18 cellular contexts compared by ENCODE assay signal in the genomic region with DNA sequence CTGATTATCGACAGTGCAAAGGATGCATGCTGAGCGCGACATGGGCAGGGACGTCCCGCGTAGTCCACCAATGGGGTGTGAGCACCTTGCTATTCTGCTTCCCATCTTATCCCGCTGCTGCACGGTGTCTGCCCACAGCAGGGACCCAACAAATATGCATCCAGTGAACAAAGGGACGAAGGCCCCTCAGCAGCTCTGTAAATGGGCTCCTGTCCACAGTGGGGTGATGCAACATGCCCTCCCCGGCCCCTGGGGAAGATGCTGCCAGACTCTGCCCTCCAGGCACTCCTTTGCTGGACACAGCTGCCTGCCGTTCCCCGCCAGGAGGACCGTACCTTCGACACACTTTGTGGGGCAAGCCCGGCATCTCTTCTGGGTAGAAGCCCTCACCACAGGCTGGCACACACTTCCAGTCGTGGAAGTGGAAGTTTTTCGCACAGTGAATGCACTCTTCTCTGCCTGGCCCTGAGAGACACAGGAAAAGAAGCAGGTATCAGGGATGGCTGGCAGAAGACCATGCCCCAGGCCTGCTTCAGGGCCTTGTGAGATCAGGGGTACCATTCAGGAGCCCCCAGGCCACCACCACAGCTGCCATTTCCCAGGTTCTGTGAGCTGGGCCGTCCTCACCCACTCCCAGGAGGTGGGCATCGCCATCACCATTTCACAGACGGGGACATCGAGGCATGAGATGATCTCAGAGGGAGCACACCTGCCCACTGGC. TPM values are rescaled to one million over a fixed set of nuclear protein-coding genes. Genes with fewer than 3 reads are reported as not detected.
DNase-seq lines count a peak whose midpoint lies in the region; ATAC-seq, FAIRE-seq and TF ChIP-seq lines count a peak whose summit lies in the region.
"Had no signal": no experiment of that assay in that cellular context is flagged by ENCODE, and none has a peak within 500 bp of the region (broad histone marks: within the 10 kb centered on the region; RNA-seq: fewer than 3 reads in every experiment).

No MANE protein-coding gene starts in this region.

- H3K56ac ChIP-seq in H1 (replicated peaks; ENCODE audit: insufficient read length, low read depth, low read length) = no peak overlapping the region

- H4K20me1 ChIP-seq in H1 (replicated peaks in 1 of 2; ENCODE audit: control insufficient read depth in 1 of 2, insufficient read depth in 2 of 2, low read length in 2 of 2) (no peaks in the 10 kb centered on the region), osteoblast (ENCODE audit: insufficient read depth, low read length) (no peaks in the 10 kb centered on the region)

- H3K79me2 ChIP-seq in H1 (ENCODE audit: control insufficient read depth in 1 of 2, insufficient read depth in 2 of 2, low read length in 2 of 2) (no peaks in the 10 kb centered on the region), osteoblast (ENCODE audit: insufficient read depth, low read length) (no peaks in the 10 kb centered on the region)

- H3K23me2 ChIP-seq in H1 (ENCODE audit: low read depth, low read length) = no peaks in the 10 kb centered on the region

- TF ChIP-seq POLR2A in H1 (IDR thresholded peaks at IDR 0.05; ENCODE audit: control extremely low read depth in 1 of 2, low read depth in 2 of 2, low read length in 2 of 2) (no peak), gastrocnemius medialis (IDR thresholded peaks at IDR 0.05) (no peak)

- peak; percentile 60 for DNase-seq in natural killer cell treated with Interleukin-12 subunit alpha and Interleukin-12 subunit beta and Interleukin-15 and Interleukin-18, amount 100 ng/mL, for 72 hours (ENCODE audit: low spot score)
- DNase-seq in natural killer cell (no peak), H1 (ENCODE audit: low read depth in 1 of 2, low spot score in 2 of 2) (no peak), osteoblast (ENCODE audit: insufficient read length, low spot score, missing footprints) (peak; percentile 69), NCI-H1436 (lab: John Stamatoyannopoulos, UW) (no peak), endothelial cell (ENCODE audit: low spot score) (no peak), gastrocnemius medialis (no peak)
- DNase-seq: EL, NCI-H1105 treated with DMSO at 0.1 percent for 48 hours, NCI-H1930, NCI-H2171, NCI-H446, PC-9 had no signal

- no peaks in the 10 kb centered on the region for H3K36me3 Mint-ChIP-seq in natural killer cell treated with Interleukin-12 subunit alpha and Interleukin-12 subunit beta and Interleukin-15 and Interleukin-18, amount 100 ng/mL, for 72 hours
- no peaks in the 10 kb centered on the region for H3K36me3 Mint-ChIP-seq in natural killer cell
- no peaks in the 10 kb centered on the region for H3K36me3 Mint-ChIP-seq in endothelial cell (ENCODE audit: low read depth, unreplicated experiment)
- H3K36me3 Mint-ChIP-seq: IgD-negative memory B cell had no signal

- intact Hi-C loops in natural killer cell (cut with micrococcal nuclease) (no loop called here), gastrocnemius medialis (cut with DNase I; ENCODE audit: low total_unique reads) (no loop called here)

- no peak overlapping the region for H2AK5ac ChIP-seq in H1 (ENCODE audit: low read depth, low read length)

- H3K4me2 ChIP-seq in H1 (ENCODE audit: insufficient read depth in 1 of 2, low read depth in 2 of 2, low read length in 2 of 2) (no peak overlapping the region), osteoblast (ENCODE audit: insufficient read depth, low read length) (no peak overlapping the region)
- H3K4me2 ChIP-seq: PC-9 had no signal

- no peak for TF ChIP-seq RAD21 in H1 (IDR thresholded peaks at IDR 0.05 in 1 of 2, conservative IDR thresholded peaks at IDR 0.05 in 1 of 2; ENCODE audit: low read depth in 2 of 2, low read length in 2 of 2)

- no peak overlapping the region for H2BK120ac ChIP-seq in H1 (replicated peaks; ENCODE audit: low read depth, low read length)

- no peaks in the 10 kb centered on the region for H3K9me3 ChIP-seq in H1 (ENCODE audit: insufficient read depth in 2 of 2, low read depth in 1 of 2, low read length in 1 of 2)
- no peaks in the 10 kb centered on the region for H3K9me3 ChIP-seq in osteoblast (ENCODE audit: low read depth, low read length)
- no peaks in the 10 kb centered on the region for H3K9me3 ChIP-seq in gastrocnemius medialis
- H3K9me3 ChIP-seq: HAP-1, SJSA1 had no signal

- no peak overlapping the region for H2BK12ac ChIP-seq in H1 (ENCODE audit: low read depth, low read length)

- H2AFZ ChIP-seq in H1 (ENCODE audit: low read length) (no peak overlapping the region), osteoblast (ENCODE audit: low read length) (no peak overlapping the region)
- H2AFZ ChIP-seq: PC-9 had no signal

- H3K4me3 ChIP-seq in H1 (ENCODE audit: extremely low read depth in 1 of 4, insufficient read depth in 2 of 4, low read depth in 3 of 4, low read length in 4 of 4) = no peak overlapping the region
- H3K4me3 ChIP-seq in osteoblast (ENCODE audit: insufficient read depth, low read length) = no peak overlapping the region
- no peak overlapping the region for H3K4me3 ChIP-seq in gastrocnemius medialis
- H3K4me3 ChIP-seq: HAP-1, PC-9, SJSA1 had no signal

- H4K8ac ChIP-seq in H1 (ENCODE audit: extremely low read depth, insufficient read depth, low read length) = peak overlapping the region; percentile 1

- peaks cover 0 to 4% of the 10 kb centered on the region in 2 donors for H3K4me1 Mint-ChIP-seq in natural killer cell treated with Interleukin-12 subunit alpha and Interleukin-12 subunit beta and Interleukin-15 and Interleukin-18, amount 100 ng/mL, for 72 hours (ENCODE audit: low read depth in 2 of 2)
- H3K4me1 Mint-ChIP-seq in natural killer cell (no peaks in the 10 kb centered on the region), endothelial cell (ENCODE audit: unreplicated experiment) (no peaks in the 10 kb centered on the region)

- 0 out of 7 replicates have a peak overlapping the region, but pooled peaks of 1 of the 4 experiments have one; percentile 8 for H3K9ac ChIP-seq in H1 (replicated peaks in 1 of 4; ENCODE audit: extremely low read depth in 1 of 4, low read depth in 3 of 4, low read length in 3 of 4)

- no peak for TF ChIP-seq CTCF in natural killer cell (IDR thresholded peaks at IDR 0.05)
- no peak for TF ChIP-seq CTCF in H1 (IDR thresholded peaks at IDR 0.05; ENCODE audit: control extremely low read depth in 1 of 3, insufficient read depth in 1 of 3, low read depth in 1 of 3, low read length in 3 of 3)
- no peak for TF ChIP-seq CTCF in osteoblast (IDR thresholded peaks at IDR 0.05; ENCODE audit: extremely low read depth, low read depth, low read length)
- TF ChIP-seq CTCF in endothelial cell (IDR thresholded peaks at IDR 0.05; ENCODE audit: unreplicated experiment) = no peak
- no peak for TF ChIP-seq CTCF in gastrocnemius medialis (IDR thresholded peaks at IDR 0.05 in 4 of 5, conservative IDR thresholded peaks at IDR 0.05 in 1 of 5)

- no peak overlapping the region for H3K4me3 Mint-ChIP-seq in natural killer cell treated with Interleukin-12 subunit alpha and Interleukin-12 subunit beta and Interleukin-15 and Interleukin-18, amount 100 ng/mL, for 72 hours
- no peak overlapping the region for H3K4me3 Mint-ChIP-seq in natural killer cell
- no peak overlapping the region for H3K4me3 Mint-ChIP-seq in endothelial cell (ENCODE audit: unreplicated experiment)
- H3K4me3 Mint-ChIP-seq: IgD-negative memory B cell had no signal

- H3K18ac ChIP-seq in H1 (ENCODE audit: extremely low read depth, low read length) = no peak overlapping the region

- no peaks in the 10 kb centered on the region for H3K27me3 Mint-ChIP-seq in natural killer cell treated with Interleukin-12 subunit alpha and Interleukin-12 subunit beta and Interleukin-15 and Interleukin-18, amount 100 ng/mL, for 72 hours
- H3K27me3 Mint-ChIP-seq in natural killer cell (ENCODE audit: low read depth in 2 of 2) (peaks cover 0 to 4% of the 10 kb centered on the region in 2 donors), endothelial cell (ENCODE audit: unreplicated experiment) (peaks cover 11% of the 10 kb centered on the region)

- in situ Hi-C loops in gastrocnemius medialis (cut with MboI; ENCODE audit: low sequenced_read_pairs in 4 of 4) = no loop called here

- H3K27me3 ChIP-seq in H1 (replicated peaks in 1 of 4; ENCODE audit: control insufficient read depth in 3 of 4, extremely low read depth in 1 of 4, insufficient read depth in 3 of 4, low read length in 3 of 4) = no peaks in the 10 kb centered on the region
- no peaks in the 10 kb centered on the region for H3K27me3 ChIP-seq in osteoblast (ENCODE audit: insufficient read depth, low read length)
- H3K27me3 ChIP-seq in gastrocnemius medialis = no peaks in the 10 kb centered on the region
- H3K27me3 ChIP-seq: SJSA1 had no signal

- H3K23ac ChIP-seq in H1 (ENCODE audit: insufficient read length) = no peak overlapping the region

- POLR2A ChIA-PET in H1 (lab: Charles Lee; ENCODE audit: partially characterized antibody) = no interaction called here

- no peak overlapping the region for H2BK20ac ChIP-seq in H1 (ENCODE audit: low read length)

- no peak for TF ChIP-seq EP300 in H1 (IDR thresholded peaks at IDR 0.05; ENCODE audit: borderline replicate concordance in 1 of 2, low read depth in 2 of 2, low read length in 2 of 2)

- H3K79me1 ChIP-seq in H1 (ENCODE audit: low read depth, low read length) = no peaks in the 10 kb centered on the region

- no peak for FAIRE-seq in H1 (lab: Jason Lieb, UNC)
- FAIRE-seq: GM19239 had no signal

- no peak overlapping the region for H2BK15ac ChIP-seq in H1 (ENCODE audit: low read length)

- H3K4me1 ChIP-seq in H1 (replicated peaks in 1 of 4; ENCODE audit: control insufficient read depth in 3 of 4, insufficient read depth in 4 of 4, low read length in 3 of 4) (peaks cover 0 to 5% (median 0%) of the 10 kb centered on the region in 4 experiments; a peak in 1 of 7 replicates), osteoblast (ENCODE audit: insufficient read depth, low read length) (no peaks in the 10 kb centered on the region), gastrocnemius medialis (no peaks in the 10 kb centered on the region)
- H3K4me1 ChIP-seq: HAP-1, SJSA1 had no signal

- H4K5ac ChIP-seq in H1 (ENCODE audit: insufficient read length, low read depth, low read length) = no peak overlapping the region

- no peak for ATAC-seq in natural killer cell treated with Interleukin-12 subunit alpha and Interleukin-12 subunit beta and Interleukin-15 and Interleukin-18, amount 100 ng/mL, for 72 hours
- ATAC-seq in natural killer cell (no peak), gastrocnemius medialis (no peak)

- H3K9me3 Mint-ChIP-seq in natural killer cell treated with Interleukin-12 subunit alpha and Interleukin-12 subunit beta and Interleukin-15 and Interleukin-18, amount 100 ng/mL, for 72 hours = no peaks in the 10 kb centered on the region
- no peaks in the 10 kb centered on the region for H3K9me3 Mint-ChIP-seq in natural killer cell
- no peaks in the 10 kb centered on the region for H3K9me3 Mint-ChIP-seq in endothelial cell (ENCODE audit: unreplicated experiment)
- H3K9me3 Mint-ChIP-seq: IgD-negative memory B cell had no signal

- no peak overlapping the region for H4K91ac ChIP-seq in H1 (replicated peaks; ENCODE audit: insufficient read length, low read length)

- CTCF ChIA-PET in H1 (lab: Charles Lee; ENCODE audit: partially characterized antibody) = interaction anchor here (0.7 to 1.6 kb wide), 6 partner anchors 8 to 327 kb away, joined by 3 to 10 read pairs (median 4); no protein-coding TSS in a partner anchor

- 91% methylated on average over 21 of the region's 21 CpGs; no CpG with 5 or more reads in 1 of the 2 experiments for WGBS in H1 (ENCODE audit: extremely low coverage in 1 of 2, insufficient coverage in 1 of 2, insufficient read length in 1 of 2, insufficient replicate concordance in 2 of 2, low coverage in 1 of 2, low lambda C conversion rate in 2 of 2, missing lambda C conversion rate in 1 of 2), 2 experiments

- no peak overlapping the region for H3K14ac ChIP-seq in H1 (ENCODE audit: insufficient read length)

- no peak overlapping the region for H2BK5ac ChIP-seq in H1 (ENCODE audit: low read depth, low read length)

- H3K27ac ChIP-seq in H1 (ENCODE audit: low read depth, low read length) (no peak overlapping the region), osteoblast (ENCODE audit: low read depth, low read length) (no peak overlapping the region), gastrocnemius medialis (no peak overlapping the region)
- H3K27ac ChIP-seq: C4-2B, PC-9, SJSA1 had no signal

- H3K27ac Mint-ChIP-seq in natural killer cell treated with Interleukin-12 subunit alpha and Interleukin-12 subunit beta and Interleukin-15 and Interleukin-18, amount 100 ng/mL, for 72 hours = no peak overlapping the region
- H3K27ac Mint-ChIP-seq in natural killer cell = no peak overlapping the region
- H3K27ac Mint-ChIP-seq in endothelial cell (ENCODE audit: unreplicated experiment) = no peak overlapping the region
- H3K27ac Mint-ChIP-seq: IgD-negative memory B cell had no signal

- H3K36me3 ChIP-seq in H1 (ENCODE audit: control insufficient read depth in 2 of 4, insufficient read depth in 4 of 4, low read length in 3 of 4) = no peaks in the 10 kb centered on the region
- H3K36me3 ChIP-seq in osteoblast (ENCODE audit: insufficient read depth, low read length) = no peaks in the 10 kb centered on the region
- H3K36me3 ChIP-seq in gastrocnemius medialis = peaks cover 0 to 25% of the 10 kb centered on the region in 2 donors
- H3K36me3 ChIP-seq: HAP-1, SJSA1 had no signal

- no peak overlapping the region for H3K4ac ChIP-seq in H1 (replicated peaks; ENCODE audit: insufficient read length, low read depth, low read length)

RNA-seq across cellular contexts. Expression of gene SNRPA1, which starts 18.2 kb away (rescaled TPM):
- total RNA-seq in natural killer cell treated with Interleukin-12 subunit alpha and Interleukin-12 subunit beta and Interleukin-15 and Interleukin-18, amount 100 ng/mL, for 72 hours = 100 to 1,000 TPM; 114 to 161 TPM
- total RNA-seq in natural killer cell (100 to 1,000 TPM; 146 to 174 (median 167) TPM), osteoblast (7.1 and 9.8 TPM in 2 replicates), endothelial cell (ENCODE audit: unreplicated experiment) (62.2 TPM), gastrocnemius medialis (10 to 100 TPM; 19.6 to 59.1 (median 26.2) TPM)
- 214 and 221 TPM in 2 replicates for total RNA-seq in H1 (2021; fragmentation: NEBNext Ultra II Directional; extraction: Animal tissue kit (Norgen Biotek cat#: 25700))
- 140 and 143 TPM in 2 replicates for polyA plus RNA-seq in H1 (2011; rRNA removed)
- polyA plus RNA-seq in H1 (2011; cell fraction: cytosol; rRNA removed) = 226 TPM
- polyA plus RNA-seq in H1 (2011; cell fraction: nucleus; rRNA removed) = 37.4 TPM
- polyA plus RNA-seq in H1 (2012, experiment 1 of 2) = 168 to 211 TPM (median 174 TPM) in 4 replicates
- polyA plus RNA-seq in H1 (2012, experiment 2 of 2) = 66.1 TPM
- polyA plus RNA-seq in H1 (2013, experiment 1 of 2) = 160 TPM
- polyA plus RNA-seq in H1 (2013, experiment 2 of 2) = 163 TPM
- polyA minus RNA-seq in H1 (2011; rRNA and poly(A)+ RNA removed) = 46.8 and 53.6 TPM in 2 replicates
- 59.4 TPM for polyA minus RNA-seq in H1 (2011; cell fraction: cytosol; rRNA and poly(A)+ RNA removed)
- 34.4 TPM for polyA minus RNA-seq in H1 (2011; cell fraction: nucleus; rRNA and poly(A)+ RNA removed)

RNA-seq across cellular contexts. Expression of gene SELENOS, which starts 35.9 kb away (rescaled TPM):
- 100 to 1,000 TPM in 1 of 2 donors, 10 to 100 TPM in 1; 68.3 to 113 TPM for total RNA-seq in natural killer cell treated with Interleukin-12 subunit alpha and Interleukin-12 subunit beta and Interleukin-15 and Interleukin-18, amount 100 ng/mL, for 72 hours
- total RNA-seq in natural killer cell = 10 to 100 TPM; 33.6 to 44.2 (median 38.4) TPM
- total RNA-seq in H1 (2021; fragmentation: NEBNext Ultra II Directional; extraction: Animal tissue kit (Norgen Biotek cat#: 25700)) = 45.2 and 46.0 TPM in 2 replicates
- 31.0 and 45.1 TPM in 2 replicates for polyA plus RNA-seq in H1 (2011; rRNA removed)
- 51.7 TPM for polyA plus RNA-seq in H1 (2011; cell fraction: cytosol; rRNA removed)
- 16.3 TPM for polyA plus RNA-seq in H1 (2011; cell fraction: nucleus; rRNA removed)
- polyA plus RNA-seq in H1 (2012, experiment 1 of 2) = 33.4 to 41.9 TPM (median 36.8 TPM) in 4 replicates
- 35.5 TPM for polyA plus RNA-seq in H1 (2012, experiment 2 of 2)
- polyA plus RNA-seq in H1 (2013, experiment 1 of 2) = 61.0 TPM
- 78.8 TPM for polyA plus RNA-seq in H1 (2013, experiment 2 of 2)
- 16.3 and 16.9 TPM in 2 replicates for polyA minus RNA-seq in H1 (2011; rRNA and poly(A)+ RNA removed)
- polyA minus RNA-seq in H1 (2011; cell fraction: cytosol; rRNA and poly(A)+ RNA removed) = 5.7 TPM
- polyA minus RNA-seq in H1 (2011; cell fraction: nucleus; rRNA and poly(A)+ RNA removed) = 17.3 TPM
- 74.3 and 79.6 TPM in 2 replicates for total RNA-seq in osteoblast
- 48.9 TPM for total RNA-seq in endothelial cell (ENCODE audit: unreplicated experiment)
- 100 to 1,000 TPM in 1 of 4 donors, 10 to 100 TPM in 3; 74.9 to 106 (median 89.1) TPM for total RNA-seq in gastrocnemius medialis

Comparison
In these comparisons a context has a peak if more than half of its experiments do, and no peak if none do; other contexts are left out.
1. DNase-seq: peak in natural killer cell treated with Interleukin-12 subunit alpha and Interleukin-12 subunit beta and Interleukin-15 and Interleukin-18, amount 100 ng/mL, for 72 hours (single experiment) and osteoblast (single experiment); none in natural killer cell (single experiment), H1 (0 of 2), NCI-H1436 (single experiment), endothelial cell (single experiment) and gastrocnemius medialis (0 of 2).